ENCODE assay signal across 13 cellular contexts in the genomic region with DNA sequence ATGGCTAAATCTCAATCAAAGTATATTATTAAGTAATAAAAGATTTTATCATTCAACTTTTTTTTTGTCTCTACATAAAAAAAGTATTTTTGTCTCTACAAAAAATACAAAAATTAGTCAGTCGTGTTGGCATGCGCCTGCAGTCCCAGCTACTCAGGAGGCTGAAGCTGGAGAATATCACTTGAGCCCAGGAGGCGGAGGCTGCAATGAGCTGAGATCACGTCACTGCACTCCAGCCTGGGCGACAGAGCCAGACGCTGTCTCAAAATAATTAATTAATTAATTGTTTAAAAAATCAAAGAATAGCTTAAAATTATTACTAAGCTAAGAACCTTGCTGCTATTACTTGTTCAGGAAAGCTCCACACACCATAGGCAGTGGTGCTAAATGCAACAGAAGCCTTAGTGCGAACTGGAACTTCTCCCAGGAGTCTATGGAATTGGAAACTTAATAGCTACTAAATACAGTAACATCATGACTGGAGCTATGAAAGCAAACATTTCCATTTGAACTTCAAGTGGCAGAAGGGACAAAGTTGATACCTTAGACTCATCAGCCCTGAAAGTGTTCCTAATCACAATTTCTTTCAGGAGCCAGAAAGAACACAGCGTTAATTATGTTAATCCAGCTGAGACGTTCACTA. TPM values are rescaled to one million over a fixed set of nuclear protein-coding genes. Genes with fewer than 3 reads are reported as not detected.
DNase-seq lines count a peak whose midpoint lies in the region; ATAC-seq and TF ChIP-seq lines count a peak whose summit lies in the region.
"Had no signal": no experiment of that assay in that cellular context is flagged by ENCODE, and none has a peak within 500 bp of the region (broad histone marks: within the 10 kb centered on the region; RNA-seq: fewer than 3 reads in every experiment).

No MANE protein-coding gene starts in this region.

- no peak overlapping the region for H3K18ac ChIP-seq in mesenchymal stem cell (ENCODE audit: low read depth in 1 of 2, low read length in 2 of 2)

- H2AK5ac ChIP-seq in mesenchymal stem cell (ENCODE audit: low read length, severe bottlenecking), result no peak overlapping the region

- no peak for TF ChIP-seq POLR2A in upper lobe of left lung (IDR thresholded peaks at IDR 0.05)

- H3K9ac ChIP-seq in fibroblast of lung (ENCODE audit: insufficient read depth, low read length) (no peak overlapping the region), mesenchymal stem cell (ENCODE audit: low read length) (peak overlapping the region; percentile 82)

- no peak overlapping the region for H2BK5ac ChIP-seq in mesenchymal stem cell (ENCODE audit: low read depth, low read length, poor library complexity, severe bottlenecking)

- no peak overlapping the region for H4K91ac ChIP-seq in mesenchymal stem cell (ENCODE audit: low read length)

- H4K20me1 ChIP-seq in fibroblast of lung (ENCODE audit: control insufficient read depth, extremely low read depth, insufficient read depth, low read length), result no peaks in the 10 kb centered on the region

- H2BK12ac ChIP-seq in mesenchymal stem cell (ENCODE audit: low read length in 2 of 2), result no peak overlapping the region

- H4K8ac ChIP-seq in mesenchymal stem cell (ENCODE audit: low read length), result no peak overlapping the region

- H3K79me1 ChIP-seq in mesenchymal stem cell (replicated peaks; ENCODE audit: low read length, poor library complexity, severe bottlenecking), result peaks cover 19% of the 10 kb centered on the region

- 84% methylated on average over 6 of the region's 9 CpGs for WGBS in mesenchymal stem cell
- 59 to 66% methylated on average over 9 of the region's 9 CpGs for WGBS in upper lobe of left lung, 2 donors

- TF ChIP-seq CTCF in fibroblast of lung (conservative IDR thresholded peaks at IDR 0.05 in 1 of 2, IDR thresholded peaks at IDR 0.05 in 1 of 2; ENCODE audit: low read depth in 1 of 2, low read length in 2 of 2) (no peak), upper lobe of left lung (IDR thresholded peaks at IDR 0.05) (no peak)

- H3K23ac ChIP-seq in mesenchymal stem cell (ENCODE audit: low read length in 2 of 2), result no peak overlapping the region

- no peak overlapping the region for H3K14ac ChIP-seq in mesenchymal stem cell (ENCODE audit: low read length in 2 of 2)

- H3K27ac ChIP-seq in fibroblast of lung (ENCODE audit: insufficient read depth, low read length) (no peak overlapping the region), mesenchymal stem cell (ENCODE audit: low read length, poor library complexity, severe bottlenecking) (no peak overlapping the region), upper lobe of left lung (peak overlapping the region; percentile 61 to 81 (median 65))
- H3K27ac ChIP-seq: prostate gland had no signal

- no peak overlapping the region for H3K4ac ChIP-seq in mesenchymal stem cell (ENCODE audit: low read depth in 1 of 2, low read length in 2 of 2)

- no peak overlapping the region for H2BK15ac ChIP-seq in mesenchymal stem cell (ENCODE audit: low read depth, poor library complexity, severe bottlenecking)

- no peak overlapping the region for H3K4me3 ChIP-seq in fibroblast of lung (replicated peaks in 1 of 4; ENCODE audit: control extremely low read depth in 1 of 4, insufficient read depth in 1 of 4, low read depth in 3 of 4, low read length in 4 of 4)
- peak overlapping the region in 1 of 2 experiments; percentile 47 for H3K4me3 ChIP-seq in mesenchymal stem cell (ENCODE audit: insufficient read depth in 1 of 2, low read depth in 1 of 2, low read length in 2 of 2)
- H3K4me3 ChIP-seq in upper lobe of left lung, result no peak overlapping the region
- H3K4me3 ChIP-seq: GM23338, prostate gland had no signal

- TF ChIP-seq EP300 in upper lobe of left lung (IDR thresholded peaks at IDR 0.05), result peak in 1 of 4 donors; percentile 9

- no peaks in the 10 kb centered on the region for H3K36me3 ChIP-seq in fibroblast of lung (ENCODE audit: control insufficient read depth, insufficient read depth, low read length)
- H3K36me3 ChIP-seq in mesenchymal stem cell (ENCODE audit: control insufficient read depth in 1 of 2, insufficient read depth in 2 of 2, low read depth in 1 of 2, low read length in 2 of 2), result no peaks in the 10 kb centered on the region
- no peaks in the 10 kb centered on the region for H3K36me3 ChIP-seq in upper lobe of left lung
- H3K36me3 ChIP-seq: prostate gland had no signal

- H3K79me2 ChIP-seq in fibroblast of lung (ENCODE audit: control insufficient read depth, insufficient read depth, low read length), result peaks cover 12% of the 10 kb centered on the region

- H2AFZ ChIP-seq in fibroblast of lung (ENCODE audit: low read length), result no peak overlapping the region
- no peak overlapping the region for H2AFZ ChIP-seq in mesenchymal stem cell (ENCODE audit: low read depth, low read length)
- H2AFZ ChIP-seq: GM23338 had no signal

- no peaks in the 10 kb centered on the region for H3K9me3 ChIP-seq in fibroblast of lung (ENCODE audit: control insufficient read depth, insufficient read depth, low read depth, low read length)
- no peaks in the 10 kb centered on the region for H3K9me3 ChIP-seq in mesenchymal stem cell (ENCODE audit: control insufficient read depth, low read length)
- H3K9me3 ChIP-seq in upper lobe of left lung, result no peaks in the 10 kb centered on the region
- H3K9me3 ChIP-seq: prostate gland had no signal

- peak in 1 of 2 donors; percentile 74 for ATAC-seq in upper lobe of left lung (ENCODE audit: low FRiP score in 2 of 2)
- ATAC-seq: GM23338 had no signal

- DNase-seq in NCI-H2196 (lab: John Stamatoyannopoulos, UW; ENCODE audit: unreplicated experiment), result peak; percentile 63
- DNase-seq in NCI-H2196 treated with DMSO at 0.1 percent for 48 hours (lab: John Stamatoyannopoulos, UW; ENCODE audit: unreplicated experiment), result no peak
- DNase-seq in fibroblast of lung (ENCODE audit: low read depth in 2 of 2), result no peak
- peak; percentile 35 for DNase-seq in mesenchymal stem cell
- peak in 1 of 2 donors; percentile 81 for DNase-seq in upper lobe of left lung
- DNase-seq in epidermal melanocyte (ENCODE audit: insufficient read length, low spot score), result no peak
- DNase-seq in activated T-cell treated with anti-CD3 and anti-CD28 coated beads, Interleukin-2, amount 50 U/mL, for 48 hours, result no peak
- no peak for DNase-seq in KG1 (lab: John Stamatoyannopoulos, UW)
- DNase-seq: activated naive CD4-positive, alpha-beta T cell treated with anti-CD3 and anti-CD28 coated beads, Interleukin-2, amount 50 U/mL, for 16 hours; NCI-H446 treated with DMSO at 0.1 percent for 48 hours; T-helper 9 cell had no signal

- peak overlapping the region; percentile 7 for H3K4me2 ChIP-seq in fibroblast of lung (ENCODE audit: extremely low read depth, insufficient read depth, low read length)
- H3K4me2 ChIP-seq in mesenchymal stem cell (ENCODE audit: low read length, poor library complexity, severe bottlenecking), result no peak overlapping the region
- H3K4me2 ChIP-seq: GM23338 had no signal

- H3K27me3 ChIP-seq in fibroblast of lung (ENCODE audit: control insufficient read depth, insufficient read depth, low read length) (no peaks in the 10 kb centered on the region), mesenchymal stem cell (ENCODE audit: control insufficient read depth in 1 of 2, insufficient read depth in 1 of 2, low read length in 2 of 2) (no peaks in the 10 kb centered on the region), upper lobe of left lung (no peaks in the 10 kb centered on the region)

- H2BK120ac ChIP-seq in mesenchymal stem cell (ENCODE audit: low read depth, low read length), result no peak overlapping the region

- H3K4me1 ChIP-seq in fibroblast of lung (ENCODE audit: control insufficient read depth, extremely low read depth, insufficient read depth, low read length) (peaks cover 8% of the 10 kb centered on the region), mesenchymal stem cell (ENCODE audit: control insufficient read depth, insufficient read depth, low read depth, low read length) (peaks cover 8% of the 10 kb centered on the region), upper lobe of left lung (peaks cover 43 to 62% (median 49%) of the 10 kb centered on the region in 4 donors)
- H3K4me1 ChIP-seq: prostate gland had no signal

RNA-seq across cellular contexts. Expression of gene ADCY9, which starts 22.6 kb away (rescaled TPM):
- total RNA-seq in fibroblast of lung, result 21.6 and 37.0 TPM in 2 replicates
- polyA plus RNA-seq in fibroblast of lung, result 21.1 and 22.1 TPM in 2 replicates
- 18.0 and 23.8 TPM in 2 replicates for polyA plus RNA-seq in fibroblast of lung (2012)
- 66.0 and 80.8 TPM in 2 replicates for polyA minus RNA-seq in fibroblast of lung (ENCODE audit: low replicate concordance)
- polyA plus RNA-seq in mesenchymal stem cell (2013, experiment 1 of 2), result 20.7 TPM
- 20.1 TPM for polyA plus RNA-seq in mesenchymal stem cell (2013, experiment 2 of 2)
- total RNA-seq in upper lobe of left lung, result 10 to 100 TPM; 46.0 to 80.7 (median 68.4) TPM

Comparison
In these comparisons a context has a peak if more than half of its experiments do, and no peak if none do; other contexts are left out.
1. DNase-seq: peak in NCI-H2196 (single experiment) and mesenchymal stem cell (single experiment); none in NCI-H2196 treated with DMSO at 0.1 percent for 48 hours (single experiment), fibroblast of lung (0 of 2), epidermal melanocyte (single experiment), activated T-cell treated with anti-CD3 and anti-CD28 coated beads, Interleukin-2, amount 50 U/mL, for 48 hours (0 of 2) and KG1 (single experiment).
2. H3K27ac ChIP-seq: peak in upper lobe of left lung (4 of 4); none in fibroblast of lung (single experiment) and mesenchymal stem cell (single experiment).